13 cellular contexts compared by ENCODE assay signal in the genomic region with DNA sequence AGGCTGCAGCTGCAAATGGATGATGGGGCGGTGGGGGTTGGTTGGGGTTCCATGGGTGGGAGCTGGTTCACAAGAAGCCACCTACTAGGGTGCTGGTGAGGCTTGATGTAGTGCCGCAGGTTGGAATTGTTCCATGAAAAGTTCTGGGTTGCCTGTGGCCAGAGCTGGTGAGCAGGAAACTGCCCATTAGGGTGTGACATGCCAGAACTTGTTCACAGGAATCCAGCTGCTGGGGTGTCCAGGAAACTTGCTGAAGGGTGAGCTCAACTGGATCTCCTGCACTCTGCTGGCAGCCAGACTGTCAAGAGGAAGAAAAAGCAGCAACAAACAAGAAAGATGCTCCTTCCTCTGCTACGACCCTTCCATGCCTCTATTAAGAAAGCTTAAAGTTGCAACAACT. TPM values are rescaled to one million over a fixed set of nuclear protein-coding genes. Genes with fewer than 3 reads are reported as not detected.
DNase-seq lines count a peak whose midpoint lies in the region; ATAC-seq, FAIRE-seq and TF ChIP-seq lines count a peak whose summit lies in the region.
"Had no signal": no experiment of that assay in that cellular context is flagged by ENCODE, and none has a peak within 500 bp of the region (broad histone marks: within the 10 kb centered on the region; RNA-seq: fewer than 3 reads in every experiment).

No MANE protein-coding gene starts in this region.

- no peak for TF ChIP-seq CTCF in kidney epithelial cell (IDR thresholded peaks at IDR 0.05; ENCODE audit: insufficient read depth, low read length, poor library complexity, severe bottlenecking)

- peaks cover 39% of the 10 kb centered on the region for H3K4me1 ChIP-seq in BLaER1

- intact Hi-C loops in dendritic cell treated with granulocyte-macrophage colony-stimulating factor and Interleukin-4, amounts not matched to agents 40 ng/mL and 50 ng/mL, for 4 days (cut with micrococcal nuclease): no loop called here

- H3K36me3 ChIP-seq in BLaER1 (peaks cover 28% of the 10 kb centered on the region), kidney epithelial cell (ENCODE audit: control insufficient read depth, insufficient read depth, low read length) (no peaks in the 10 kb centered on the region)

- DNase-seq in HTR-8/SVneo (ENCODE audit: insufficient read length, low spot score): peak; percentile 72
- DNase-seq in kidney epithelial cell (ENCODE audit: low read depth): peak; percentile 10
- no peak for DNase-seq in germinal center (ENCODE audit: low spot score)
- DNase-seq in dedifferentiated amniotic fluid mesenchymal stem cell (ENCODE audit: extremely low spot score): no peak
- DNase-seq: activated CD4-positive, alpha-beta memory T cell treated with anti-CD3 and anti-CD28 coated beads, Interleukin-2, amount 10 ng/mL, durations not matched to agents 7 days and 5 days; C1 segment of cervical spinal cord; NCI-H1436 had no signal

- no peak overlapping the region for H3K27ac ChIP-seq in BLaER1

- FAIRE-seq in HTR-8/SVneo (lab: Jason Lieb, UNC): peak; percentile 74

- H3K9me3 ChIP-seq in BLaER1: no peaks in the 10 kb centered on the region

- no peak overlapping the region for H3K4me3 Mint-ChIP-seq in dendritic cell treated with granulocyte-macrophage colony-stimulating factor and Interleukin-4, amounts not matched to agents 40 ng/mL and 50 ng/mL, for 4 days
- H3K4me3 Mint-ChIP-seq: activated CD4-positive, alpha-beta memory T cell treated with anti-CD3 and anti-CD28 coated beads, Interleukin-2, amount 10 ng/mL, durations not matched to agents 7 days and 5 days; T-helper 1 cell treated with Interleukin-12 subunit alpha and Interleukin-12 subunit beta and Interleukin-4 antibody, amounts not matched to agents 30 μg/mL and 1 μg/mL, for 36 hours had no signal

- peaks cover 19% of the 10 kb centered on the region for H3K36me3 Mint-ChIP-seq in dendritic cell treated with granulocyte-macrophage colony-stimulating factor and Interleukin-4, amounts not matched to agents 40 ng/mL and 50 ng/mL, for 4 days (ENCODE audit: low read depth)

- H3K27me3 Mint-ChIP-seq in dendritic cell treated with granulocyte-macrophage colony-stimulating factor and Interleukin-4, amounts not matched to agents 40 ng/mL and 50 ng/mL, for 4 days: peaks cover 2% of the 10 kb centered on the region

- no peaks in the 10 kb centered on the region for H3K9me3 Mint-ChIP-seq in dendritic cell treated with granulocyte-macrophage colony-stimulating factor and Interleukin-4, amounts not matched to agents 40 ng/mL and 50 ng/mL, for 4 days
- H3K9me3 Mint-ChIP-seq: activated CD4-positive, alpha-beta memory T cell treated with anti-CD3 and anti-CD28 coated beads, Interleukin-2, amount 10 ng/mL, durations not matched to agents 7 days and 5 days; T-helper 1 cell treated with Interleukin-12 subunit alpha and Interleukin-12 subunit beta and Interleukin-4 antibody, amounts not matched to agents 30 μg/mL and 1 μg/mL, for 36 hours had no signal

- no peak for ATAC-seq in GM18909 (IDR thresholded peaks at IDR 0.05; ENCODE audit: poor library complexity, unreplicated experiment)
- ATAC-seq in GM18498 (IDR thresholded peaks at IDR 0.05; ENCODE audit: unreplicated experiment): no peak

- peak overlapping the region; percentile 54 for H3K4me2 ChIP-seq in BLaER1

- H3K4me3 ChIP-seq in BLaER1 (no peak overlapping the region), kidney epithelial cell (ENCODE audit: low read depth, low read length) (no peak overlapping the region)
- H3K4me3 ChIP-seq: lung had no signal

- no peak overlapping the region for H3K9ac ChIP-seq in BLaER1

- no peaks in the 10 kb centered on the region for H3K27me3 ChIP-seq in BLaER1
- no peaks in the 10 kb centered on the region for H3K27me3 ChIP-seq in kidney epithelial cell (ENCODE audit: control insufficient read depth, insufficient read depth, low read length)

- peaks cover 70% of the 10 kb centered on the region for H3K4me1 Mint-ChIP-seq in dendritic cell treated with granulocyte-macrophage colony-stimulating factor and Interleukin-4, amounts not matched to agents 40 ng/mL and 50 ng/mL, for 4 days (ENCODE audit: low read depth)

- peaks cover 22% of the 10 kb centered on the region; the same call in 1 of the 2 replicates for H4K20me1 ChIP-seq in BLaER1

- H3K27ac Mint-ChIP-seq in dendritic cell treated with granulocyte-macrophage colony-stimulating factor and Interleukin-4, amounts not matched to agents 40 ng/mL and 50 ng/mL, for 4 days: peak overlapping the region; percentile 43
- H3K27ac Mint-ChIP-seq: activated CD4-positive, alpha-beta memory T cell treated with anti-CD3 and anti-CD28 coated beads, Interleukin-2, amount 10 ng/mL, durations not matched to agents 7 days and 5 days; T-helper 1 cell treated with Interleukin-12 subunit alpha and Interleukin-12 subunit beta and Interleukin-4 antibody, amounts not matched to agents 30 μg/mL and 1 μg/mL, for 36 hours had no signal

RNA-seq across cellular contexts. Expression of gene MAP3K20, which starts 48.8 kb away (rescaled TPM):
- total RNA-seq in kidney epithelial cell: 18.9 and 20.4 TPM in 2 replicates

Comparison
In these comparisons a context has a peak if more than half of its experiments do, and no peak if none do; other contexts are left out.
1. DNase-seq: peak in HTR-8/SVneo (single experiment) and kidney epithelial cell (single experiment); none in germinal center (single experiment) and dedifferentiated amniotic fluid mesenchymal stem cell (single experiment).